Comparison of ENCODE assay signal across 8 cellular contexts in the genomic region with DNA sequence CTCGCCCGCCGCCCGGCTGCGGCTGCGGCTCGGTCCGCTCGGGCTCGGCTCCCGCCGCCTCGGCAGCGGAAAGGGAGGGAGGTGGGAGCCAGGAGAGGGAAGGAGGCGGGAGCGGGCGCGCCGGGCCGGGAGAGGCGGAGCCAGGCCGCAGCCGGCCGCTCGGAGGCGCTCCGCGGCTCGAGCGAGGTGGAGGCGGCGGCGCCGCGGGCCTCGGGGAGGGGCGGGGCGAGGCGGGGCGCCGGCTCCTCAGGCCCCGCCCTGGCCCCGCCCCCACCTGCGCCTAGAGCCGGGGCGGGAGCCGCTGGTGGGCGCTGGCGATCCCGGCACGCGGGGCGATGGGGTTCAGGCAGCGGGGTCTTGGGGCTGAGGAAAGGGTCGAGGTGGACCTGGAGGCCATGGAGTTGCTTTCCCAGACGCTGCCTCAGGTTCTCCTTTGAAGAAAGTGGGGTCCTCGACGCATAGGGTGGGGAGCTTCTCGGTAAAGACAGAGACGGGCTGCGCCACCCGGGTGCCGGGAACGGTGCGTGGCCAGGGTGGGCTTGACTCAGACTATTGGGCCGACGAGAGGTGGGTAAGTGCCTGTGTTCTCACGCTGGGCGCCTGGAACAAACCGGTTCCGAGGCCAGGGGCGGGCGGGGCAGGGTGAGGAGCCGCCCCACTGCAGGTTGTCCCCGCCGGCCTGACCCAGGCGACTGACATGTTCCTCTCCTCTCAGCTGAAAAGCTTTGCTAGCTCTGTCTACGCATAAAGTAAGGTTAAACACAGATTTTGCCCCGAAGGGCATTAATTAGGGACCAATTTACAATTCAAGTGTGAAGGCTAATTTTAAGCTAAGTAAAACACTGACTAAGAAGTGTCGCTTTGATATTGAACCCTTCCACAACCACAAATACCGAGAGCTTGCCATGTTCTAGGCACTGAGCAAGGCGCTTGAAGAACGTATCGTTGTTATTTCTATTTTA. TPM values are rescaled to one million over a fixed set of nuclear protein-coding genes. Genes with fewer than 3 reads are reported as not detected.
DNase-seq lines count a peak whose midpoint lies in the region; ATAC-seq and TF ChIP-seq lines count a peak whose summit lies in the region.

Gene CMTM4 (minus strand): TSS at position 75 of the 962 bp plus-strand sequence. CDS start 218 bp downstream, outside the sequence.

- peak within 1 kb of the TSS; percentile 69 for H3K27ac Mint-ChIP-seq in MCF 10A (ENCODE audit: low read depth, unreplicated experiment)

- H3K36me3 Mint-ChIP-seq in MCF 10A (ENCODE audit: insufficient read depth, unreplicated experiment): no peaks in the 10 kb centered on the region

- H3K36me3 ChIP-seq in iPS-20b (ENCODE audit: insufficient read depth, low read depth, low read length) (no peaks in the 10 kb centered on the region), skeletal muscle satellite cell (ENCODE audit: insufficient read depth, low read length) (no peaks in the 10 kb centered on the region)

- H3K27me3 ChIP-seq in iPS-20b (ENCODE audit: insufficient read depth, low read length) (peaks cover 22% of the 10 kb centered on the region), skeletal muscle satellite cell (ENCODE audit: control insufficient read depth, insufficient read depth, low read length) (peaks cover 2% of the 10 kb centered on the region)

- peak; percentile 91 for ATAC-seq in HG02852 (IDR thresholded peaks at IDR 0.05; ENCODE audit: unreplicated experiment)

- peaks cover 14% of the 10 kb centered on the region for H3K4me1 Mint-ChIP-seq in MCF 10A (ENCODE audit: insufficient read depth, unreplicated experiment)

- H3K4me1 ChIP-seq in iPS-20b (ENCODE audit: insufficient read depth, low read length): peaks cover 12% of the 10 kb centered on the region; the same call in 1 of the 2 replicates
- H3K4me1 ChIP-seq in skeletal muscle satellite cell (ENCODE audit: control insufficient read depth, insufficient read depth, low read length): peaks cover 12% of the 10 kb centered on the region

- TF ChIP-seq CTCF in VCaP (conservative IDR thresholded peaks at IDR 0.05) (peak; percentile 50; the same call in 1 of the 2 replicates), MCF 10A (IDR thresholded peaks at IDR 0.05; ENCODE audit: unreplicated experiment) (peak; percentile 12)

- H3K27me3 Mint-ChIP-seq in MCF 10A (ENCODE audit: insufficient read depth, unreplicated experiment): no peaks in the 10 kb centered on the region

- POLR2A ChIA-PET in MCF 10A (lab: Yijun Ruan, JAX): interaction anchor here (0.6 to 2.2 kb wide), 13 partner anchors 13 to 415 kb away, joined by 3 to 10 read pairs (median 3); no protein-coding TSS in a partner anchor

- H3K9me3 Mint-ChIP-seq in MCF 10A (ENCODE audit: unreplicated experiment): no peaks in the 10 kb centered on the region

- H3K9me3 ChIP-seq in iPS-20b (ENCODE audit: insufficient read depth, low read depth, low read length) (no peaks in the 10 kb centered on the region), skeletal muscle satellite cell (replicated peaks; ENCODE audit: low read length) (no peaks in the 10 kb centered on the region)

- H3K4me2 ChIP-seq in skeletal muscle satellite cell (ENCODE audit: low read length): peak within 1 kb of the TSS; percentile 99

- no TSS peak for BruUV-seq in MCF 10A (replicated peaks; lab: Mats Ljungman, UMichigan)

- H3K27ac ChIP-seq in VCaP: peak within 1 kb of the TSS; percentile 86
- no peak within 1 kb of the TSS for H3K27ac ChIP-seq in iPS-20b (ENCODE audit: low read length)

- H3K4me3 Mint-ChIP-seq in MCF 10A (ENCODE audit: unreplicated experiment): peak within 1 kb of the TSS; percentile 79

- H3K9ac ChIP-seq in iPS-20b (ENCODE audit: low read depth, low read length): peak within 1 kb of the TSS; percentile 84
- H3K9ac ChIP-seq in skeletal muscle satellite cell (ENCODE audit: low read depth, low read length): peak within 1 kb of the TSS; percentile 81

- DNase-seq in NCI-H1436 (lab: John Stamatoyannopoulos, UW) (peak; percentile 81), NCI-H1436 treated with DMSO at 0.1 percent for 48 hours (lab: John Stamatoyannopoulos, UW) (no peak), NCI-H1930 (lab: John Stamatoyannopoulos, UW) (peak; percentile 30 to 79), MCF 10A (ENCODE audit: unreplicated experiment) (peak; percentile 89)

- CTCF ChIA-PET in MCF 10A (lab: Yijun Ruan, JAX): interaction anchor here (0.6 to 2.4 kb wide), 15 partner anchors 9 to 199 kb away, joined by 3 to 12 read pairs (median 4); partner anchors contain the start of gene DYNC1LI2

- H3K4me3 ChIP-seq in iPS-20b (ENCODE audit: low read length): peak within 1 kb of the TSS; percentile 88
- H3K4me3 ChIP-seq in skeletal muscle satellite cell (ENCODE audit: low read length): peak within 1 kb of the TSS; percentile 73

- intact Hi-C loops in MCF 10A (cut with micrococcal nuclease): loop anchor here (1.0 kb wide), 1 partner anchor 89 kb away; no protein-coding TSS in a partner anchor

RNA-seq across cellular contexts. Expression of gene CMTM4, which starts in this region (rescaled TPM):
- 27.2 and 36.7 TPM in 2 replicates for total RNA-seq in MCF 10A (2022)
- 15.2 and 18.6 TPM in 2 replicates for total RNA-seq in skeletal muscle satellite cell (2012; rRNA removed)
